22 cellular contexts compared by ENCODE assay signal in the genomic region with DNA sequence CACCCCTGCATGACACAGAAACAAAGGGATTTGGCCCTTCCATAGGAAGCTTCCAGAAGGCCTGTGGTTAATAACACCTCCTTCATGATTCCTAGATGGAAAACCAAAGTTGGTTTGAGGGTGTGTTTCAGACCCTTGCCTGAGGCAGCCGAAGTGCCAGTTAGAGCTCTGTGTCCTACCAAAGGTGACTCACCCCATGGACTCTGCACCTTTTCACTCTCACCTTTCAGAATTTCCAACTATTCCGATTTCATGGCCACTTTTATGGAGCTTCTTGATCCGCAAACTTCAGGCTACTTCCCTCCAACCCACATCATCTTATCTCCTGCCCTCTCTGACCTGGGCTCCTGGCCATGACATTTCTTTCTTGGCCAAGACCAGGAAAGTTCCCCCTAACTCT. TPM values are rescaled to one million over a fixed set of nuclear protein-coding genes. Genes with fewer than 3 reads are reported as not detected.
DNase-seq lines count a peak whose midpoint lies in the region; ATAC-seq, FAIRE-seq and TF ChIP-seq lines count a peak whose summit lies in the region.
"Had no signal": no experiment of that assay in that cellular context is flagged by ENCODE, and none has a peak within 500 bp of the region (broad histone marks: within the 10 kb centered on the region; RNA-seq: fewer than 3 reads in every experiment).

No MANE protein-coding gene starts in this region.

- no peak for TF ChIP-seq EP300 in HepG2 (IDR thresholded peaks at IDR 0.05; ENCODE audit: low read depth in 2 of 2, low read length in 2 of 2)
- TF ChIP-seq EP300 in HepG2 (CRISPR knock-in tag; IDR thresholded peaks at IDR 0.05; ENCODE audit: borderline replicate concordance), result no peak

- H4K8ac ChIP-seq in trophoblast cell (ENCODE audit: low read depth, low read length), result no peak overlapping the region

- H3K27me3 ChIP-seq in HepG2 (ENCODE audit: control insufficient read depth in 1 of 2, insufficient read depth in 2 of 2, low read length in 2 of 2), result no peaks in the 10 kb centered on the region
- H3K27me3 ChIP-seq in right lobe of liver, result no peaks in the 10 kb centered on the region
- no peaks in the 10 kb centered on the region for H3K27me3 ChIP-seq in trophoblast cell (ENCODE audit: insufficient read depth, low read length)
- no peaks in the 10 kb centered on the region for H3K27me3 ChIP-seq in hepatocyte
- H3K27me3 ChIP-seq: BE2C; BLaER1 treated with 17β-estradiol and CSF1 and Interleukin-3, amounts not matched to agents 10 nM and 100 nM had no signal

- H3K4me2 ChIP-seq in HepG2 (ENCODE audit: low read depth, low read length) (peak overlapping the region; percentile 14), trophoblast cell (ENCODE audit: low read length) (no peak overlapping the region), hepatocyte (no peak overlapping the region)
- H3K4me2 ChIP-seq: BLaER1 treated with 17β-estradiol and CSF1 and Interleukin-3, amounts not matched to agents 10 nM and 100 nM had no signal

- no peak for FAIRE-seq in HepG2 (lab: Jason Lieb, UNC)
- FAIRE-seq: A204.1, G401.6, GM12892, H54 had no signal

- H3K4me3 ChIP-seq in HepG2 (replicated peaks in 1 of 3; ENCODE audit: insufficient read depth in 1 of 3, low read depth in 2 of 3, low read length in 3 of 3), result no peak overlapping the region
- no peak overlapping the region for H3K4me3 ChIP-seq in right lobe of liver
- no peak overlapping the region for H3K4me3 ChIP-seq in trophoblast cell (ENCODE audit: low read depth, low read length)
- no peak overlapping the region for H3K4me3 ChIP-seq in hepatocyte
- H3K4me3 ChIP-seq: BLaER1 treated with 17β-estradiol and CSF1 and Interleukin-3, amounts not matched to agents 10 nM and 100 nM; HAP-1 had no signal

- H2BK5ac ChIP-seq in trophoblast cell (ENCODE audit: low read depth, low read length, poor library complexity), result no peak overlapping the region

- H3K79me2 ChIP-seq in HepG2 (ENCODE audit: insufficient read depth, low read length) (no peaks in the 10 kb centered on the region), trophoblast cell (ENCODE audit: control insufficient read depth, insufficient read depth, low read length, poor library complexity) (no peaks in the 10 kb centered on the region), hepatocyte (no peaks in the 10 kb centered on the region)

- H3K23ac ChIP-seq in trophoblast cell (ENCODE audit: low read length), result no peak overlapping the region

- H2BK120ac ChIP-seq in trophoblast cell (ENCODE audit: insufficient read depth, low read length, poor library complexity), result no peak overlapping the region

- H3K9me3 ChIP-seq in HepG2 (ENCODE audit: low read length) (no peaks in the 10 kb centered on the region), right lobe of liver (no peaks in the 10 kb centered on the region), trophoblast cell (ENCODE audit: insufficient read depth, low read depth, low read length) (peaks cover 5% of the 10 kb centered on the region), hepatocyte (ENCODE audit: low read depth) (no peaks in the 10 kb centered on the region)
- H3K9me3 ChIP-seq: BE2C, HAP-1 had no signal

- TF ChIP-seq POLR2A in HepG2 (IDR thresholded peaks at IDR 0.05; ENCODE audit: insufficient read depth in 1 of 2, low read depth in 2 of 2, low read length in 2 of 2) (no peak), right lobe of liver (IDR thresholded peaks at IDR 0.05) (no peak)

- DNase-seq in HepG2 (ENCODE audit: low spot score), result peak; percentile 50
- no peak for DNase-seq in right lobe of liver
- peak; percentile 6 for DNase-seq in LoVo (ENCODE audit: low spot score)
- DNase-seq in trophoblast cell, result peak; percentile 42 to 66
- no peak for DNase-seq in hepatocyte (ENCODE audit: low spot score)
- DNase-seq: ACHN; AML-193; BE2C; CD4-positive, alpha-beta T cell; COR-L47; DMS153; DND-41; GOT3; HFFc6 had no signal

- H3K9ac ChIP-seq in HepG2 (ENCODE audit: insufficient read depth, low read depth, low read length), result no peak overlapping the region
- no peak overlapping the region for H3K9ac ChIP-seq in trophoblast cell (ENCODE audit: low read length)
- H3K9ac ChIP-seq: BLaER1 treated with 17β-estradiol and CSF1 and Interleukin-3, amounts not matched to agents 10 nM and 100 nM had no signal

- H3K27ac ChIP-seq in HepG2 (ENCODE audit: extremely low read length, insufficient read depth, low read length), result no peak overlapping the region
- H3K27ac ChIP-seq in right lobe of liver, result no peak overlapping the region
- no peak overlapping the region for H3K27ac ChIP-seq in trophoblast cell (ENCODE audit: low read depth, low read length)
- H3K27ac ChIP-seq in hepatocyte, result no peak overlapping the region
- H3K27ac ChIP-seq: 22Rv1; BLaER1 treated with 17β-estradiol and CSF1 and Interleukin-3, amounts not matched to agents 10 nM and 100 nM had no signal

- no peak overlapping the region for H2AK5ac ChIP-seq in trophoblast cell (ENCODE audit: low read length)

- H3K14ac ChIP-seq in trophoblast cell (ENCODE audit: low read length), result no peak overlapping the region

- no peak overlapping the region for H3K4ac ChIP-seq in trophoblast cell (ENCODE audit: low read depth, low read length)

- H4K91ac ChIP-seq in trophoblast cell (ENCODE audit: low read depth, low read length), result no peak overlapping the region

- peak; percentile 58 for ATAC-seq in HepG2
- no peak for ATAC-seq in right lobe of liver
- no peak for ATAC-seq in HG02981 (IDR thresholded peaks at IDR 0.05; ENCODE audit: unreplicated experiment)

- H3K79me1 ChIP-seq in trophoblast cell (ENCODE audit: low read length), result peaks cover 2% of the 10 kb centered on the region

- no TSS peak for BruUV-seq in HepG2 (replicated peaks; lab: Mats Ljungman, UMichigan)

- no peak overlapping the region for H2AFZ ChIP-seq in HepG2 (ENCODE audit: low read length)
- no peak overlapping the region for H2AFZ ChIP-seq in trophoblast cell (ENCODE audit: insufficient read depth, low read length, poor library complexity)
- H2AFZ ChIP-seq in hepatocyte, result no peak overlapping the region

- intact Hi-C loops in HepG2 (cut with micrococcal nuclease; ENCODE audit: unreplicated experiment), result no loop called here
- intact Hi-C loops in right lobe of liver (cut with DNase I), result no loop called here

- no peak for TF ChIP-seq RAD21 in HepG2 (CRISPR knock-in tag; IDR thresholded peaks at IDR 0.05)

- no peaks in the 10 kb centered on the region for H4K20me1 ChIP-seq in HepG2 (ENCODE audit: insufficient read depth, low read length)
- no peaks in the 10 kb centered on the region for H4K20me1 ChIP-seq in hepatocyte (ENCODE audit: insufficient read depth, poor library complexity, severe bottlenecking)
- H4K20me1 ChIP-seq: BLaER1 treated with 17β-estradiol and CSF1 and Interleukin-3, amounts not matched to agents 10 nM and 100 nM had no signal

- in situ Hi-C loops in HepG2 (cut with HindIII; ENCODE audit: extremely low pct_ligation_motif_present, low pct_unique_long_range_greater_than_20kb), result no loop called here

- H3K18ac ChIP-seq in trophoblast cell (ENCODE audit: low read length), result no peak overlapping the region

- H3K4me1 ChIP-seq in HepG2 (ENCODE audit: insufficient read depth, low read length), result peaks cover 33% of the 10 kb centered on the region
- H3K4me1 ChIP-seq in right lobe of liver, result no peaks in the 10 kb centered on the region
- peaks cover 2 to 5% of the 10 kb centered on the region in 2 experiments for H3K4me1 ChIP-seq in trophoblast cell (ENCODE audit: control insufficient read depth in 1 of 2, insufficient read depth in 2 of 2, low read length in 2 of 2)
- H3K4me1 ChIP-seq in hepatocyte (ENCODE audit: insufficient read depth), result peaks cover 4% of the 10 kb centered on the region
- H3K4me1 ChIP-seq: BE2C, HAP-1 had no signal

- no peaks in the 10 kb centered on the region for H3K9me2 ChIP-seq in hepatocyte (replicated peaks; ENCODE audit: insufficient read depth)

- no peaks in the 10 kb centered on the region for H3K36me3 ChIP-seq in HepG2 (replicated peaks in 1 of 2; ENCODE audit: control insufficient read depth in 1 of 2, insufficient read depth in 2 of 2, low read length in 2 of 2)
- H3K36me3 ChIP-seq in right lobe of liver, result no peaks in the 10 kb centered on the region
- no peaks in the 10 kb centered on the region for H3K36me3 ChIP-seq in trophoblast cell (ENCODE audit: control insufficient read depth in 1 of 2, insufficient read depth in 2 of 2, low read length in 2 of 2)
- no peaks in the 10 kb centered on the region for H3K36me3 ChIP-seq in hepatocyte (replicated peaks; ENCODE audit: insufficient read depth, low read depth)
- H3K36me3 ChIP-seq: BE2C; BLaER1 treated with 17β-estradiol and CSF1 and Interleukin-3, amounts not matched to agents 10 nM and 100 nM; HAP-1 had no signal

- no peak overlapping the region for H4K12ac ChIP-seq in trophoblast cell (ENCODE audit: low read depth, low read length)

- WGBS in HepG2 (ENCODE audit: low lambda C conversion rate), result 15% methylated on average over 3 of the region's 3 CpGs
- 64% methylated on average over 2 of the region's 3 CpGs for WGBS in right lobe of liver (ENCODE audit: insufficient coverage, low coverage, low lambda C conversion rate, missing lambda C conversion rate)
- no CpG with 5 or more reads among the region's 3 CpGs for WGBS in trophoblast cell (ENCODE audit: extremely low coverage, insufficient coverage, insufficient read length)
- WGBS in hepatocyte (ENCODE audit: low lambda C conversion rate, missing lambda C conversion rate), result 69% methylated on average over 3 of the region's 3 CpGs

- TF ChIP-seq CTCF in HepG2 (CRISPR knock-in tag; IDR thresholded peaks at IDR 0.05), result no peak
- no peak for TF ChIP-seq CTCF in right lobe of liver (IDR thresholded peaks at IDR 0.05)
- no peak for TF ChIP-seq CTCF in hepatocyte (IDR thresholded peaks at IDR 0.05; ENCODE audit: poor library complexity)

- POLR2A ChIA-PET in HepG2 (lab: Yijun Ruan, JAX), result no interaction called here

- CTCF ChIA-PET in HepG2 (lab: Yijun Ruan, JAX; ENCODE audit: low intra/inter-chr PET ratio, low total read pairs), result no interaction called here

- H2BK12ac ChIP-seq in trophoblast cell (ENCODE audit: low read length), result no peak overlapping the region

RNA-seq across cellular contexts. Expression of a gene that starts 49.2 kb away (rescaled TPM):
- not detected in 2 replicates for total RNA-seq in HepG2 (2016; rRNA removed; fragmentation: Illumina TruSeq; extraction: Trizol)
- total RNA-seq in HepG2 (2016; cell fraction: cytosol; rRNA removed; fragmentation: Illumina TruSeq; extraction: Trizol; ENCODE audit: low read depth), result not detected in 2 replicates
- total RNA-seq in HepG2 (2016; cell fraction: insoluble cytoplasmic fraction; rRNA removed; fragmentation: Illumina TruSeq; extraction: Trizol), result not detected in 2 replicates
- not detected in 2 replicates for total RNA-seq in HepG2 (2016; cell fraction: membrane; rRNA removed; fragmentation: Illumina TruSeq; extraction: Trizol)
- total RNA-seq in HepG2 (2016; cell fraction: nucleus; rRNA removed; fragmentation: Illumina TruSeq; extraction: Trizol), result not detected in 2 replicates
- polyA plus RNA-seq in HepG2 (2011; rRNA removed), result not detected in 2 replicates
- polyA plus RNA-seq in HepG2 (2011; cell fraction: cytosol; rRNA removed), result not detected in 2 replicates
- not detected in 2 replicates for polyA plus RNA-seq in HepG2 (2011; cell fraction: nucleus; rRNA removed)
- polyA plus RNA-seq in HepG2 (2012), result not detected in 2 replicates
- not detected in 2 replicates for polyA plus RNA-seq in HepG2 (2016; cell fraction: cytosol; fragmentation: Illumina TruSeq; extraction: Trizol; ENCODE audit: low read depth)
- not detected in 2 replicates for polyA plus RNA-seq in HepG2 (2016; cell fraction: insoluble cytoplasmic fraction; fragmentation: Illumina TruSeq; extraction: Trizol; ENCODE audit: low read depth)
- polyA plus RNA-seq in HepG2 (2016; cell fraction: membrane; fragmentation: Illumina TruSeq; extraction: Trizol; ENCODE audit: low read depth), result not detected in 2 replicates
- polyA plus RNA-seq in HepG2 (2016; cell fraction: nucleus; fragmentation: Illumina TruSeq; extraction: Trizol; ENCODE audit: insufficient read depth, low read depth), result not detected in 2 replicates
- 2.2 TPM in 1 of 2 replicates, not detected in the other for polyA minus RNA-seq in HepG2 (2011; rRNA and poly(A)+ RNA removed; ENCODE audit: low replicate concordance)
- polyA minus RNA-seq in HepG2 (2011; cell fraction: cytosol; rRNA and poly(A)+ RNA removed), result not detected in 2 replicates
- not detected in 2 replicates for polyA minus RNA-seq in HepG2 (2011; cell fraction: nucleus; rRNA and poly(A)+ RNA removed)
- total RNA-seq in right lobe of liver, result under 1 TPM in 1 of 6 experiments, not detected in 5; 0.11 TPM
- polyA plus RNA-seq in trophoblast cell (2013), result 7.3 and 9.2 TPM in 2 replicates
- 0.64 and 0.90 TPM in 2 replicates for total RNA-seq in hepatocyte
- polyA plus RNA-seq in hepatocyte, result 0.32 and 0.33 TPM in 2 replicates
- total RNA-seq: HFFc6 had no signal

Comparison
In these comparisons a context has a peak if more than half of its experiments do, and no peak if none do; other contexts are left out.
1. DNase-seq: peak in HepG2 (single experiment), LoVo (single experiment) and trophoblast cell (2 of 2); none in right lobe of liver (0 of 3) and hepatocyte (single experiment).